1 cellular context compared by ENCODE assay signal in genomic region chr1:62423580-62424242, GRCh38.
TF ChIP-seq lines count a peak whose summit lies in the region.

No MANE protein-coding gene starts in this region.

TF ChIP-seq in HepG2, 621 proteins besides CTCF, POLR2A, EP300 and RAD21 (continued from another document and continues in another):
- TF ChIP-seq BCLAF1 (IDR thresholded peaks at IDR 0.05) (no peak), HMGA1 (CRISPR knock-in tag; conservative IDR thresholded peaks at IDR 0.05) (no peak), FOXO4 (CRISPR knock-in tag; conservative IDR thresholded peaks at IDR 0.05) (no peak), ZNF841 (CRISPR knock-in tag; IDR thresholded peaks at IDR 0.05; ENCODE audit: borderline replicate concordance) (no peak), ZKSCAN8 (CRISPR knock-in tag; IDR thresholded peaks at IDR 0.05; ENCODE audit: borderline replicate concordance) (no peak), NFRKB (IDR thresholded peaks at IDR 0.05) (no peak), ZNF33A (CRISPR knock-in tag; IDR thresholded peaks at IDR 0.05; ENCODE audit: borderline replicate concordance) (no peak), EZH2 (conservative IDR thresholded peaks at IDR 0.05; ENCODE audit: low read depth, low read length) (no peak), ZBTB46 (CRISPR knock-in tag; IDR thresholded peaks at IDR 0.05; ENCODE audit: borderline replicate concordance) (no peak), SMC3 (IDR thresholded peaks at IDR 0.05; ENCODE audit: low read length) (peak; percentile 40; the same call in 1 of the 2 replicates), ISL2 (CRISPR knock-in tag; IDR thresholded peaks at IDR 0.05) (peak; percentile 74), ZNF629 (CRISPR knock-in tag; conservative IDR thresholded peaks at IDR 0.05) (0 out of 2 replicates have a peak, but pooled peaks have one; percentile 26), GABPB1 (CRISPR knock-in tag; IDR thresholded peaks at IDR 0.05) (peak; percentile 63), ZNF562 (CRISPR knock-in tag; IDR thresholded peaks at IDR 0.05; ENCODE audit: borderline replicate concordance) (no peak), ZBTB34 (CRISPR knock-in tag; IDR thresholded peaks at IDR 0.05) (peak; percentile 92), ZNF784 (CRISPR knock-in tag; IDR thresholded peaks at IDR 0.05; ENCODE audit: borderline replicate concordance) (no peak), TIGD3 (CRISPR knock-in tag; IDR thresholded peaks at IDR 0.05; ENCODE audit: borderline replicate concordance) (0 out of 2 replicates have a peak, but pooled peaks have one; percentile 80), STAG1 (CRISPR knock-in tag; IDR thresholded peaks at IDR 0.05) (no peak), FOXO1 (CRISPR knock-in tag; IDR thresholded peaks at IDR 0.05) (peak; percentile 53; the same call in 1 of the 2 replicates), ATF5 (CRISPR knock-in tag; IDR thresholded peaks at IDR 0.05; ENCODE audit: low read depth) (no peak), TP53 (CRISPR knock-in tag; conservative IDR thresholded peaks at IDR 0.05) (no peak; the same call in 1 of the 2 replicates), ZKSCAN5 (CRISPR knock-in tag; IDR thresholded peaks at IDR 0.05) (no peak), ZBTB1 (CRISPR knock-in tag; IDR thresholded peaks at IDR 0.05; ENCODE audit: borderline replicate concordance) (no peak), HMGXB3 (CRISPR knock-in tag; IDR thresholded peaks at IDR 0.05; ENCODE audit: borderline replicate concordance) (peak; percentile 75; the same call in 1 of the 2 replicates), ZNF264 (CRISPR knock-in tag; IDR thresholded peaks at IDR 0.05) (peak; percentile 91), ZNF407 (CRISPR knock-in tag; IDR thresholded peaks at IDR 0.05; ENCODE audit: not compliant biosample characterization) (no peak), GLMP (CRISPR knock-in tag; IDR thresholded peaks at IDR 0.05; ENCODE audit: borderline replicate concordance) (no peak), ONECUT2 (CRISPR knock-in tag; IDR thresholded peaks at IDR 0.05) (no peak), ZNF883 (CRISPR knock-in tag; IDR thresholded peaks at IDR 0.05; ENCODE audit: not compliant biosample characterization) (no peak), KDM1A (CRISPR knock-in tag; IDR thresholded peaks at IDR 0.05) (0 out of 2 replicates have a peak, but pooled peaks have one; percentile 42)
